Comparison of ENCODE assay signal across 16 cellular contexts in the genomic region with DNA sequence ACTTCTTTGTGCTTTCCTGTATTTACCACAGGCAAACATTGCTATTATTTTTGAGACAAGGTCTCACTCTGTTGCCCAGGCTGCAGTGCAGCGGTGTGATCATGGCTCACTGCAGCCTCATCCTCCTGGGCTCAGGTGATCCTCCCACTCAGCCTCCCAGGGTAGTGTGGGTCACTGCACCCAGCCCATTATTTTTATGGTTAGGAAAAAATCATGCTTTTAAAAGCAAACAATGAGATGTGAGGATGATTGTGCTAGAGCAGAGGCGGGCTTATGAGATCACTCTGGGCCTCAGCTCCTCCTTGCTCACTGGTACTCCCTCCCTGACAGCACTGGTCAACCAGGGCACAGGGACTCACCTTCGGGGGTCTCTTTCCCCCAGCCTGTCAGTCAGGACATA.
"Had no signal": no experiment of that assay in that cellular context is flagged by ENCODE, and none has a peak within 500 bp of the region (broad histone marks: within the 10 kb centered on the region; RNA-seq: fewer than 3 reads in every experiment).

No MANE protein-coding gene starts in this region.

- H3K4me3 Mint-ChIP-seq: dendritic cell treated with granulocyte-macrophage colony-stimulating factor and Interleukin-4, amounts not matched to agents 40 ng/mL and 50 ng/mL, for 4 days had no signal

- ATAC-seq: effector memory CD8-positive, alpha-beta T cell; gastroesophageal sphincter; mucosa of descending colon had no signal

- DNase-seq: cerebellar nuclear complex; effector memory CD8-positive, alpha-beta T cell; esophagus squamous epithelium; foreskin fibroblast; glutamatergic neuron; mucosa of descending colon; nephron progenitor cell; posterior cingulate gyrus; sigmoid colon; stimulated activated CD4-positive, alpha-beta T cell treated with anti-CD3 and anti-CD28 coated beads, Interleukin-2, amount 100 ng/mL, for 24 hours; stimulated activated naive CD4-positive, alpha-beta T cell treated with Interleukin-2 at 50 U/mL for 16 hours; trophoblast cell had no signal

- H3K9me3 Mint-ChIP-seq: dendritic cell treated with granulocyte-macrophage colony-stimulating factor and Interleukin-4, amounts not matched to agents 40 ng/mL and 50 ng/mL, for 4 days; effector memory CD8-positive, alpha-beta T cell; nephron progenitor cell had no signal

- H3K27ac Mint-ChIP-seq: dendritic cell treated with granulocyte-macrophage colony-stimulating factor and Interleukin-4, amounts not matched to agents 40 ng/mL and 50 ng/mL, for 4 days; nephron progenitor cell had no signal

- H3K9me3 ChIP-seq: esophagus squamous epithelium, gastroesophageal sphincter, mucosa of descending colon, right atrium auricular region, sigmoid colon had no signal

- H3K27ac ChIP-seq: esophagus squamous epithelium, gastroesophageal sphincter, right atrium auricular region, sigmoid colon, skin epidermis had no signal

- H3K4me3 ChIP-seq: esophagus squamous epithelium, gastroesophageal sphincter, mucosa of descending colon, right atrium auricular region, sigmoid colon, skin epidermis had no signal
